8 cellular contexts compared by ENCODE assay signal in the genomic region with DNA sequence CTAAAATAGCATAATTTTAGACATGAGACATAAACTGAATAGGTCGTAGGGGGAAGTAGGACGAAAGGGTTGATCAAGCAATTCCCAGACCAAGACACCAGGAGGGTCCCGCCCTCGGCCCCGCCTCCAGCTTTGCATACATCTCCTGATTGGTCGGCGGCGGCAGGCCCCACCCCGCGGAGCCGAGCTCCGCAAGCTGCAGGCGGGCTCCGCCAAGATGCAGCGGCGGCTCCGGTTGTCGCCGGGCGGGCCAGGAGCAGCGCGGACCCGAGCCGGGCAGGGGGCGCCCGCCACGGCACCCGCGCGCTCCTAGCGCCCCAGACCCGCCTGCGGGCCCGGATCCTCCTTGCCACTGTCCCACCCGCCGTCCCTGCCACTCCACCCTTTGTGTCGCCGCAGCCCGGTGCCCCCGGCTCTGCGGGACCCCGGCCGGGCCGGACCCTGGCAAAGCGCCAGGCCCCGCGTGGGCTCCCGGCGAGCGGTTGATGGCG. TPM values are rescaled to one million over a fixed set of nuclear protein-coding genes. Genes with fewer than 3 reads are reported as not detected.
DNase-seq lines count a peak whose midpoint lies in the region; ATAC-seq, FAIRE-seq and TF ChIP-seq lines count a peak whose summit lies in the region.

CDR2L (plus strand) TSS at position 215 of the 491 bp plus-strand sequence. CDS start 412 bp downstream, outside the sequence.

- peaks cover 0 to 12% of the 10 kb centered on the region in 2 donors for H3K4me1 ChIP-seq in small intestine (ENCODE audit: control insufficient read depth in 2 of 2, insufficient read depth in 1 of 2, low read depth in 1 of 2, low read length in 1 of 2)

- FAIRE-seq in bronchial epithelial cell (lab: Jason Lieb, UNC) (no peak), small intestine (lab: Jason Lieb, UNC) (no peak)

- peaks cover 2% of the 10 kb centered on the region; the same call in 1 of the 2 replicates for H3K27me3 Mint-ChIP-seq in WTC11 (ENCODE audit: low read depth)

- H3K4me3 ChIP-seq in bronchial epithelial cell (ENCODE audit: low read depth, low read length) (peak within 1 kb of the TSS; percentile 66), small intestine (ENCODE audit: low read depth in 1 of 2, low read length in 2 of 2) (peak within 1 kb of the TSS; percentile 74 to 93)

- ATAC-seq in GM18861 (IDR thresholded peaks at IDR 0.05; ENCODE audit: unreplicated experiment) (peak; percentile 82), HG03108 (IDR thresholded peaks at IDR 0.05; ENCODE audit: unreplicated experiment) (peak; percentile 90), WTC11 (peak; percentile 90)

- peak within 1 kb of the TSS; percentile 97 for H3K4me3 Mint-ChIP-seq in WTC11

- DNase-seq in NCI-H2196 treated with DMSO at 0.1 percent for 48 hours (lab: John Stamatoyannopoulos, UW; ENCODE audit: unreplicated experiment) = peak; percentile 90
- DNase-seq in WTC11 (ENCODE audit: low spot score) = peak; percentile 98
- peak; percentile 82 for DNase-seq in bronchial epithelial cell (ENCODE audit: low read depth)
- peak; percentile 95 for DNase-seq in iPS-NIHi7 (ENCODE audit: extremely low spot score)
- peak; percentile 96 for DNase-seq in small intestine

- H3K9me3 ChIP-seq in small intestine (ENCODE audit: control insufficient read depth, low read depth) = no peaks in the 10 kb centered on the region

- POLR2A ChIA-PET in WTC11 (lab: Charles Lee) = interaction anchor here (1.4 to 2.4 kb wide), 4 partner anchors 15 to 48 kb away, joined by 3 to 30 read pairs (median 9); partner anchors contain the start of genes HID1 and MRPL58

- WGBS in small intestine, 3 donors = 0 to 1% (median 0%) methylated on average over 37 to 51 of the region's 51 CpGs

- H3K27ac Mint-ChIP-seq in WTC11 = peak within 1 kb of the TSS; percentile 100

- H3K27ac ChIP-seq in 22Rv1 (peak within 1 kb of the TSS; percentile 89), small intestine (ENCODE audit: low read depth in 1 of 2, low read length in 1 of 2) (peak within 1 kb of the TSS; percentile 93 to 95)

- no peaks in the 10 kb centered on the region for H3K27me3 ChIP-seq in bronchial epithelial cell (ENCODE audit: control insufficient read depth, insufficient read depth, low read length)
- H3K27me3 ChIP-seq in small intestine (ENCODE audit: control insufficient read depth in 2 of 2, insufficient read depth in 2 of 2, low read length in 2 of 2) = no peaks in the 10 kb centered on the region

- CTCF ChIA-PET in WTC11 (lab: Charles Lee) = interaction anchor here (0.6 to 4.0 kb wide), 22 partner anchors 11 to 955 kb away, joined by 3 to 51 read pairs (median 5); partner anchors contain the start of genes HID1, MIF4GD, MRPL58 and NUP85

- TF ChIP-seq CTCF in 22Rv1 (IDR thresholded peaks at IDR 0.05) (no peak), WTC11 (IDR thresholded peaks at IDR 0.05) (no peak), bronchial epithelial cell (IDR thresholded peaks at IDR 0.05; ENCODE audit: insufficient read depth, low read length, severe bottlenecking) (no peak)

- no peaks in the 10 kb centered on the region for H3K36me3 Mint-ChIP-seq in WTC11

- peaks cover 18% of the 10 kb centered on the region for H3K4me1 Mint-ChIP-seq in WTC11

- H3K36me3 ChIP-seq in bronchial epithelial cell (ENCODE audit: control insufficient read depth, insufficient read depth, low read length) = no peaks in the 10 kb centered on the region
- H3K36me3 ChIP-seq in small intestine (ENCODE audit: control insufficient read depth in 2 of 2, insufficient read depth in 2 of 2, low read length in 2 of 2) = no peaks in the 10 kb centered on the region

- no peaks in the 10 kb centered on the region for H3K9me3 Mint-ChIP-seq in WTC11

TF ChIP-seq in WTC11, 78 proteins besides CTCF, POLR2A, EP300 and RAD21 (continues in another document):
- no peak for TF ChIP-seq JUN (CRISPR knock-in tag; IDR thresholded peaks at IDR 0.05)
- TF ChIP-seq, protein P1, sequence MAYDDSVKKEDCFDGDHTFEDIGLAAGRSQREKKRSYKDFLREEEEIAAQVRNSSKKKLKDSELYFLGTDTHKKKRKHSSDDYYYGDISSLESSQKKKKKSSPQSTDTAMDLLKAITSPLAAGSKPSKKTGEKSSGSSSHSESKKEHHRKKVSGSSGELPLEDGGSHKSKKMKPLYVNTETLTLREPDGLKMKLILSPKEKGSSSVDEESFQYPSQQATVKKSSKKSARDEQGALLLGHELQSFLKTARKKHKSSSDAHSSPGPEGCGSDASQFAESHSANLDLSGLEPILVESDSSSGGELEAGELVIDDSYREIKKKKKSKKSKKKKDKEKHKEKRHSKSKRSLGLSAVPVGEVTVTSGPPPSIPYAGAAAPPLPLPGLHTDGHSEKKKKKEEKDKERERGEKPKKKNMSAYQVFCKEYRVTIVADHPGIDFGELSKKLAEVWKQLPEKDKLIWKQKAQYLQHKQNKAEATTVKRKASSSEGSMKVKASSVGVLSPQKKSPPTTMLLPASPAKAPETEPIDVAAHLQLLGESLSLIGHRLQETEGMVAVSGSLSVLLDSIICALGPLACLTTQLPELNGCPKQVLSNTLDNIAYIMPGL (CRISPR knock-in tag; IDR thresholded peaks at IDR 0.05) = peak; percentile 69; the same call in 1 of the 2 replicates
- 0 out of 2 replicates have a peak, but pooled peaks have one; percentile 84 for TF ChIP-seq KAT7 (CRISPR knock-in tag; IDR thresholded peaks at IDR 0.05; ENCODE audit: borderline replicate concordance)
- TF ChIP-seq USF1 (CRISPR knock-in tag; IDR thresholded peaks at IDR 0.05) = no peak
- TF ChIP-seq NFYB (CRISPR knock-in tag; conservative IDR thresholded peaks at IDR 0.05; ENCODE audit: low read depth) = peak; percentile 44
- 0 out of 2 replicates have a peak, but pooled peaks have one; percentile 26 for TF ChIP-seq ATF1 (CRISPR knock-in tag; IDR thresholded peaks at IDR 0.05)
- TF ChIP-seq, protein P2, sequence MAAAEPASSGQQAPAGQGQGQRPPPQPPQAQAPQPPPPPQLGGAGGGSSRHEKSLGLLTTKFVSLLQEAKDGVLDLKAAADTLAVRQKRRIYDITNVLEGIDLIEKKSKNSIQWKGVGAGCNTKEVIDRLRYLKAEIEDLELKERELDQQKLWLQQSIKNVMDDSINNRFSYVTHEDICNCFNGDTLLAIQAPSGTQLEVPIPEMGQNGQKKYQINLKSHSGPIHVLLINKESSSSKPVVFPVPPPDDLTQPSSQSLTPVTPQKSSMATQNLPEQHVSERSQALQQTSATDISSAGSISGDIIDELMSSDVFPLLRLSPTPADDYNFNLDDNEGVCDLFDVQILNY (CRISPR knock-in tag; IDR thresholded peaks at IDR 0.05) = peak; percentile 71; the same call in 1 of the 2 replicates
- TF ChIP-seq RELA (CRISPR knock-in tag; IDR thresholded peaks at IDR 0.05; ENCODE audit: borderline replicate concordance) = no peak
- no peak for TF ChIP-seq CREB1 (CRISPR knock-in tag; IDR thresholded peaks at IDR 0.05)
- no peak for TF ChIP-seq ESRRA (CRISPR knock-in tag; IDR thresholded peaks at IDR 0.05; ENCODE audit: borderline replicate concordance)
- peak; percentile 72; the same call in 1 of the 2 replicates for TF ChIP-seq CBFB (CRISPR knock-in tag; IDR thresholded peaks at IDR 0.05; ENCODE audit: low read depth)
- TF ChIP-seq SMAD3 (CRISPR knock-in tag; IDR thresholded peaks at IDR 0.05; ENCODE audit: borderline replicate concordance) = no peak
- peak; percentile 84; the same call in 1 of the 2 replicates for TF ChIP-seq SP1 (CRISPR knock-in tag; conservative IDR thresholded peaks at IDR 0.05)
- no peak for TF ChIP-seq PRRX2 (CRISPR knock-in tag; IDR thresholded peaks at IDR 0.05)
- 0 out of 2 replicates have a peak, but pooled peaks have one; percentile 25 for TF ChIP-seq TEAD1 (CRISPR knock-in tag; IDR thresholded peaks at IDR 0.05)
- TF ChIP-seq CREM (CRISPR knock-in tag; IDR thresholded peaks at IDR 0.05) = 0 out of 2 replicates have a peak, but pooled peaks have one; percentile 28
- TF ChIP-seq MXD4 (CRISPR knock-in tag; IDR thresholded peaks at IDR 0.05; ENCODE audit: borderline replicate concordance) = no peak
- TF ChIP-seq, protein P3, sequence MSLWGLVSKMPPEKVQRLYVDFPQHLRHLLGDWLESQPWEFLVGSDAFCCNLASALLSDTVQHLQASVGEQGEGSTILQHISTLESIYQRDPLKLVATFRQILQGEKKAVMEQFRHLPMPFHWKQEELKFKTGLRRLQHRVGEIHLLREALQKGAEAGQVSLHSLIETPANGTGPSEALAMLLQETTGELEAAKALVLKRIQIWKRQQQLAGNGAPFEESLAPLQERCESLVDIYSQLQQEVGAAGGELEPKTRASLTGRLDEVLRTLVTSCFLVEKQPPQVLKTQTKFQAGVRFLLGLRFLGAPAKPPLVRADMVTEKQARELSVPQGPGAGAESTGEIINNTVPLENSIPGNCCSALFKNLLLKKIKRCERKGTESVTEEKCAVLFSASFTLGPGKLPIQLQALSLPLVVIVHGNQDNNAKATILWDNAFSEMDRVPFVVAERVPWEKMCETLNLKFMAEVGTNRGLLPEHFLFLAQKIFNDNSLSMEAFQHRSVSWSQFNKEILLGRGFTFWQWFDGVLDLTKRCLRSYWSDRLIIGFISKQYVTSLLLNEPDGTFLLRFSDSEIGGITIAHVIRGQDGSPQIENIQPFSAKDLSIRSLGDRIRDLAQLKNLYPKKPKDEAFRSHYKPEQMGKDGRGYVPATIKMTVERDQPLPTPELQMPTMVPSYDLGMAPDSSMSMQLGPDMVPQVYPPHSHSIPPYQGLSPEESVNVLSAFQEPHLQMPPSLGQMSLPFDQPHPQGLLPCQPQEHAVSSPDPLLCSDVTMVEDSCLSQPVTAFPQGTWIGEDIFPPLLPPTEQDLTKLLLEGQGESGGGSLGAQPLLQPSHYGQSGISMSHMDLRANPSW (CRISPR knock-in tag; conservative IDR thresholded peaks at IDR 0.05; ENCODE audit: low read depth) = no peak

RNA-seq across cellular contexts. Expression of gene CDR2L, which starts in this region (rescaled TPM):
- total RNA-seq in WTC11 (2021) (28.6 to 31.3 TPM (median 31.0 TPM) in 3 replicates), bronchial epithelial cell (4.7 and 6.1 TPM in 2 replicates)
- polyA plus RNA-seq in small intestine = 10 to 100 TPM; 25.4 to 39.6 (median 28.9) TPM

Comparison
In these comparisons a context has a peak if more than half of its experiments do, and no peak if none do; other contexts are left out.
1. Peak in every context shown above with its lines: DNase-seq, ATAC-seq, H3K4me3 ChIP-seq and H3K27ac ChIP-seq.